14 cellular contexts compared by ENCODE assay signal in genomic region chr15:77001966-77002365, GRCh38. TPM values are rescaled to one million over a fixed set of nuclear protein-coding genes. Genes with fewer than 3 reads are reported as not detected.
DNase-seq lines count a peak whose midpoint lies in the region; ATAC-seq and TF ChIP-seq lines count a peak whose summit lies in the region.
"Had no signal": no experiment of that assay in that cellular context is flagged by ENCODE, and none has a peak within 500 bp of the region (broad histone marks: within the 10 kb centered on the region; RNA-seq: fewer than 3 reads in every experiment).

No MANE protein-coding gene starts in this region.

- no peaks in the 10 kb centered on the region for H3K79me1 ChIP-seq in IMR-90 (ENCODE audit: low read depth in 1 of 2, low read length in 2 of 2)

- H3K4me2 ChIP-seq in IMR-90 (ENCODE audit: low read depth, low read length) = no peak overlapping the region
- H3K4me2 ChIP-seq: hepatocyte had no signal

- no peaks in the 10 kb centered on the region; the same call in 1 of the 2 replicates for H3K4me1 ChIP-seq in IMR-90 (ENCODE audit: control insufficient read depth, insufficient read depth, low read length)
- H3K4me1 ChIP-seq: prostate gland had no signal

- H3K4me3 ChIP-seq in IMR-90 (ENCODE audit: insufficient read depth, low read depth, low read length) = no peak overlapping the region
- H3K4me3 ChIP-seq: dorsolateral prefrontal cortex, hepatocyte, prostate gland had no signal

- peaks cover 86% of the 10 kb centered on the region for H3K4me1 Mint-ChIP-seq in T-helper 1 cell treated with Interleukin-12 subunit alpha and Interleukin-12 subunit beta and Interleukin-4 antibody, amounts not matched to agents 30 μg/mL and 1 μg/mL, for 36 hours (ENCODE audit: low read depth)
- peaks cover 97% of the 10 kb centered on the region for H3K4me1 Mint-ChIP-seq in activated T-helper 1 cell treated with anti-CD3 and anti-CD28 coated beads, Interleukin-12 subunit alpha, Interleukin-12 subunit beta, Interleukin-2, Interleukin-4 antibody, amounts not matched to agents 30 ng/mL and 10 ng/mL and 1 ng/mL, durations not matched to agents 14 hours and 24 hours and 36 hours (ENCODE audit: low read depth)
- peaks cover 77 to 88% of the 10 kb centered on the region in 2 donors for H3K4me1 Mint-ChIP-seq in natural killer cell treated with Interleukin-12 subunit alpha and Interleukin-12 subunit beta and Interleukin-15 and Interleukin-18, amount 100 ng/mL, for 72 hours (ENCODE audit: low read depth in 2 of 2)

- POLR2A ChIA-PET in IMR-90 (lab: Charles Lee; ENCODE audit: unreplicated experiment) = no interaction called here

- TF ChIP-seq RAD21 in IMR-90 (IDR thresholded peaks at IDR 0.05; ENCODE audit: low read length) = no peak

- H3K23ac ChIP-seq in IMR-90 (ENCODE audit: low read depth, low read length) = no peak overlapping the region

- H3K27me3 Mint-ChIP-seq in T-helper 1 cell treated with Interleukin-12 subunit alpha and Interleukin-12 subunit beta and Interleukin-4 antibody, amounts not matched to agents 30 μg/mL and 1 μg/mL, for 36 hours (ENCODE audit: low read depth) = no peaks in the 10 kb centered on the region
- no peaks in the 10 kb centered on the region for H3K27me3 Mint-ChIP-seq in activated T-helper 1 cell treated with anti-CD3 and anti-CD28 coated beads, Interleukin-12 subunit alpha, Interleukin-12 subunit beta, Interleukin-2, Interleukin-4 antibody, amounts not matched to agents 30 ng/mL and 10 ng/mL and 1 ng/mL, durations not matched to agents 14 hours and 24 hours and 36 hours (ENCODE audit: insufficient read depth)
- no peaks in the 10 kb centered on the region for H3K27me3 Mint-ChIP-seq in natural killer cell treated with Interleukin-12 subunit alpha and Interleukin-12 subunit beta and Interleukin-15 and Interleukin-18, amount 100 ng/mL, for 72 hours

- H2AFZ ChIP-seq in IMR-90 (replicated peaks; ENCODE audit: low read length, poor library complexity) = peak overlapping the region; percentile 43
- H2AFZ ChIP-seq: hepatocyte had no signal

- no peak overlapping the region for H3K4ac ChIP-seq in IMR-90 (ENCODE audit: low read depth, low read length)

- no peak overlapping the region for H2AK5ac ChIP-seq in IMR-90 (ENCODE audit: low read depth, low read length)

- no TSS peak for BruUV-seq in IMR-90 (replicated peaks; lab: Mats Ljungman, UMichigan)

- H3K27ac ChIP-seq in IMR-90 (ENCODE audit: insufficient read depth, low read length) = no peak overlapping the region
- H3K27ac ChIP-seq: hepatocyte, prostate gland had no signal

- no peaks in the 10 kb centered on the region for H3K9me3 ChIP-seq in IMR-90 (ENCODE audit: control insufficient read depth, insufficient read depth, low read length)
- H3K9me3 ChIP-seq: prostate gland had no signal

- H2BK120ac ChIP-seq in IMR-90 (ENCODE audit: low read depth, low read length) = no peak overlapping the region

- H3K36me3 ChIP-seq in IMR-90 (ENCODE audit: control insufficient read depth, insufficient read depth, low read length) = no peaks in the 10 kb centered on the region
- H3K36me3 ChIP-seq: prostate gland had no signal

- H2BK5ac ChIP-seq in IMR-90 (ENCODE audit: low read depth, low read length, poor library complexity, severe bottlenecking) = no peak overlapping the region

- no peak overlapping the region for H2BK20ac ChIP-seq in IMR-90 (ENCODE audit: low read depth, low read length)

- H2AK9ac ChIP-seq in IMR-90 (replicated peaks; ENCODE audit: low read depth, low read length, poor library complexity) = no peak overlapping the region

- peaks cover 64% of the 10 kb centered on the region for H3K36me3 Mint-ChIP-seq in T-helper 1 cell treated with Interleukin-12 subunit alpha and Interleukin-12 subunit beta and Interleukin-4 antibody, amounts not matched to agents 30 μg/mL and 1 μg/mL, for 36 hours (ENCODE audit: low read depth)
- peaks cover 71% of the 10 kb centered on the region for H3K36me3 Mint-ChIP-seq in activated T-helper 1 cell treated with anti-CD3 and anti-CD28 coated beads, Interleukin-12 subunit alpha, Interleukin-12 subunit beta, Interleukin-2, Interleukin-4 antibody, amounts not matched to agents 30 ng/mL and 10 ng/mL and 1 ng/mL, durations not matched to agents 14 hours and 24 hours and 36 hours (ENCODE audit: low read depth)
- H3K36me3 Mint-ChIP-seq in natural killer cell treated with Interleukin-12 subunit alpha and Interleukin-12 subunit beta and Interleukin-15 and Interleukin-18, amount 100 ng/mL, for 72 hours = peaks cover 7% of the 10 kb centered on the region

- peak overlapping the region; percentile 82 for H3K27ac Mint-ChIP-seq in T-helper 1 cell treated with Interleukin-12 subunit alpha and Interleukin-12 subunit beta and Interleukin-4 antibody, amounts not matched to agents 30 μg/mL and 1 μg/mL, for 36 hours
- H3K27ac Mint-ChIP-seq in activated T-helper 1 cell treated with anti-CD3 and anti-CD28 coated beads, Interleukin-12 subunit alpha, Interleukin-12 subunit beta, Interleukin-2, Interleukin-4 antibody, amounts not matched to agents 30 ng/mL and 10 ng/mL and 1 ng/mL, durations not matched to agents 14 hours and 24 hours and 36 hours = peak overlapping the region; percentile 96
- peak overlapping the region; percentile 89 to 98 for H3K27ac Mint-ChIP-seq in natural killer cell treated with Interleukin-12 subunit alpha and Interleukin-12 subunit beta and Interleukin-15 and Interleukin-18, amount 100 ng/mL, for 72 hours

- CTCF ChIA-PET in IMR-90 (lab: Yijun Ruan, JAX) = no interaction called here

- intact Hi-C loops in IMR-90 (cut with micrococcal nuclease) = no loop called here
- intact Hi-C loops in activated T-helper 1 cell treated with anti-CD3 and anti-CD28 coated beads, Interleukin-12 subunit alpha, Interleukin-12 subunit beta, Interleukin-2, Interleukin-4 antibody, amounts not matched to agents 30 ng/mL and 10 ng/mL and 1 ng/mL, durations not matched to agents 14 hours and 24 hours and 36 hours (cut with micrococcal nuclease) = loop anchor here (2.0 to 5.0 kb wide), 3 partner anchors 19 to 420 kb away; partner anchors contain the start of genes HMG20A, PEAK1 and RCN2

- TF ChIP-seq POLR2A in IMR-90 (IDR thresholded peaks at IDR 0.05; ENCODE audit: low read depth, low read length) = no peak

- H4K5ac ChIP-seq in IMR-90 (ENCODE audit: low read depth, low read length) = no peak overlapping the region

- in situ Hi-C loops in IMR-90 (cut with MboI; ENCODE audit: low sequenced_read_pairs) = no loop called here

- H3K27me3 ChIP-seq in IMR-90 (ENCODE audit: control insufficient read depth, insufficient read depth, low read length) = peaks cover 21% of the 10 kb centered on the region
- H3K27me3 ChIP-seq: dorsolateral prefrontal cortex, hepatocyte had no signal

- H3K9me1 ChIP-seq in IMR-90 (ENCODE audit: insufficient read depth, low read length) = no peaks in the 10 kb centered on the region; the same call in 1 of the 2 replicates

- H4K91ac ChIP-seq in IMR-90 (ENCODE audit: insufficient read depth, low read depth, low read length) = no peak overlapping the region

- DNase-seq in T-helper 1 cell (no peak), IMR-90 (no peak), NCI-H774 (lab: John Stamatoyannopoulos, UW) (no peak)
- no peak for DNase-seq in activated T-helper 1 cell treated with anti-CD3 and anti-CD28 coated beads, Interleukin-12 subunit alpha, Interleukin-12 subunit beta, Interleukin-2, Interleukin-4 antibody, amounts not matched to agents 30 ng/mL and 10 ng/mL and 1 ng/mL, durations not matched to agents 14 hours and 24 hours and 36 hours (ENCODE audit: low spot score)
- no peak for DNase-seq in natural killer cell treated with Interleukin-12 subunit alpha and Interleukin-12 subunit beta and Interleukin-15 and Interleukin-18, amount 100 ng/mL, for 72 hours (ENCODE audit: low spot score)
- DNase-seq: 8988T, NCI-H446 treated with DMSO at 0.1 percent for 48 hours, OCI-M1 had no signal

- H3K56ac ChIP-seq in IMR-90 (ENCODE audit: extremely low read depth, insufficient read depth, low read length) = no peak overlapping the region

- dilution Hi-C loops in IMR-90 (cut with HindIII; ENCODE audit: low sequenced_read_pairs, unreplicated experiment) = no loop called here

- TF ChIP-seq CTCF in IMR-90 (conservative IDR thresholded peaks at IDR 0.05; ENCODE audit: low read depth, low read length) = no peak

- no peaks in the 10 kb centered on the region for H3K9me3 Mint-ChIP-seq in T-helper 1 cell treated with Interleukin-12 subunit alpha and Interleukin-12 subunit beta and Interleukin-4 antibody, amounts not matched to agents 30 μg/mL and 1 μg/mL, for 36 hours
- no peaks in the 10 kb centered on the region for H3K9me3 Mint-ChIP-seq in activated T-helper 1 cell treated with anti-CD3 and anti-CD28 coated beads, Interleukin-12 subunit alpha, Interleukin-12 subunit beta, Interleukin-2, Interleukin-4 antibody, amounts not matched to agents 30 ng/mL and 10 ng/mL and 1 ng/mL, durations not matched to agents 14 hours and 24 hours and 36 hours
- no peaks in the 10 kb centered on the region for H3K9me3 Mint-ChIP-seq in natural killer cell treated with Interleukin-12 subunit alpha and Interleukin-12 subunit beta and Interleukin-15 and Interleukin-18, amount 100 ng/mL, for 72 hours

- H4K8ac ChIP-seq in IMR-90 (ENCODE audit: low read depth in 2 of 2, low read length in 2 of 2) = no peak overlapping the region

- H3K4me3 Mint-ChIP-seq in T-helper 1 cell treated with Interleukin-12 subunit alpha and Interleukin-12 subunit beta and Interleukin-4 antibody, amounts not matched to agents 30 μg/mL and 1 μg/mL, for 36 hours = peak overlapping the region; percentile 71
- H3K4me3 Mint-ChIP-seq in activated T-helper 1 cell treated with anti-CD3 and anti-CD28 coated beads, Interleukin-12 subunit alpha, Interleukin-12 subunit beta, Interleukin-2, Interleukin-4 antibody, amounts not matched to agents 30 ng/mL and 10 ng/mL and 1 ng/mL, durations not matched to agents 14 hours and 24 hours and 36 hours = peak overlapping the region; percentile 80
- H3K4me3 Mint-ChIP-seq in natural killer cell treated with Interleukin-12 subunit alpha and Interleukin-12 subunit beta and Interleukin-15 and Interleukin-18, amount 100 ng/mL, for 72 hours = peak overlapping the region; percentile 78

- no peaks in the 10 kb centered on the region for H4K20me1 ChIP-seq in IMR-90 (ENCODE audit: insufficient read depth, low read length)

- no peak for ATAC-seq in IMR-90 (ENCODE audit: low read depth)
- no peak for ATAC-seq in natural killer cell treated with Interleukin-12 subunit alpha and Interleukin-12 subunit beta and Interleukin-15 and Interleukin-18, amount 100 ng/mL, for 72 hours
- ATAC-seq in HG03045 (IDR thresholded peaks at IDR 0.05; ENCODE audit: unreplicated experiment) = no peak
- ATAC-seq in HG03097 (IDR thresholded peaks at IDR 0.05; ENCODE audit: low FRiP score, unreplicated experiment) = no peak

- H3K14ac ChIP-seq in IMR-90 (replicated peaks; ENCODE audit: low read depth, low read length) = no peak overlapping the region

- H2BK15ac ChIP-seq in IMR-90 (ENCODE audit: low read depth, low read length) = no peak overlapping the region

- no peak overlapping the region for H3K9ac ChIP-seq in IMR-90 (ENCODE audit: low read depth, low read length)

- WGBS in IMR-90 (ENCODE audit: extremely low coverage in 2 of 2, insufficient read length in 1 of 2), 2 experiments = 80% methylated on average over 1 of the region's 4 CpGs; no CpG with 5 or more reads in 1 of the 2 experiments

- no peak overlapping the region for H3K18ac ChIP-seq in IMR-90 (ENCODE audit: low read depth, low read length)

RNA-seq across cellular contexts. Expression of gene PSTPIP1, which starts 7.0 kb away (rescaled TPM):
- total RNA-seq in IMR-90 (2012; rRNA removed) = 0.36 and 0.56 TPM in 2 replicates
- polyA plus RNA-seq in IMR-90 (2012; rRNA removed) = 0.83 and 1.1 TPM in 2 replicates
- 0.74 and 0.75 TPM in 2 replicates for polyA plus RNA-seq in IMR-90 (2012; cell fraction: cytosol; rRNA removed)
- polyA plus RNA-seq in IMR-90 (2012; cell fraction: nucleus; rRNA removed; ENCODE audit: low replicate concordance) = 1.0 and 3.2 TPM in 2 replicates
- total RNA-seq in activated T-helper 1 cell treated with anti-CD3 and anti-CD28 coated beads, Interleukin-12 subunit alpha, Interleukin-12 subunit beta, Interleukin-2, Interleukin-4 antibody, amounts not matched to agents 30 ng/mL and 10 ng/mL and 1 ng/mL, durations not matched to agents 14 hours and 24 hours and 36 hours = 218 and 226 TPM in 2 replicates
- 100 to 1,000 TPM; 161 to 167 TPM for total RNA-seq in natural killer cell treated with Interleukin-12 subunit alpha and Interleukin-12 subunit beta and Interleukin-15 and Interleukin-18, amount 100 ng/mL, for 72 hours
- total RNA-seq: hepatocyte had no signal
- polyA plus RNA-seq: hepatocyte had no signal

Comparison
In these comparisons a context has a peak if more than half of its experiments do, and no peak if none do; other contexts are left out.
1. RNA of gene PSTPIP1, which starts 7.0 kb away (total RNA-seq): 218 to 226 TPM in activated T-helper 1 cell treated with anti-CD3 and anti-CD28 coated beads, Interleukin-12 subunit alpha, Interleukin-12 subunit beta, Interleukin-2, Interleukin-4 antibody, amounts not matched to agents 30 ng/mL and 10 ng/mL and 1 ng/mL, durations not matched to agents 14 hours and 24 hours and 36 hours and 161 to 167 TPM in natural killer cell treated with Interleukin-12 subunit alpha and Interleukin-12 subunit beta and Interleukin-15 and Interleukin-18, amount 100 ng/mL, for 72 hours; 0.36 to 0.56 TPM in IMR-90; every median in the first group is over 100 times any median in the second.
2. Peak in every context shown above with its lines, with median percentiles within 50 percentile points of each other: H3K27ac Mint-ChIP-seq and H3K4me3 Mint-ChIP-seq.